Comparison of ENCODE assay signal across 24 cellular contexts in genomic region chr7:111140091-111140870, GRCh38. TPM values are rescaled to one million over a fixed set of nuclear protein-coding genes. Genes with fewer than 3 reads are reported as not detected.
A peak's percentile ranks its signal among the peaks of the same experiment; 100 is the strongest.
DNase-seq lines count a peak whose midpoint lies in the region; ATAC-seq and TF ChIP-seq lines count a peak whose summit lies in the region.
"Had no signal": no experiment of that assay in that cellular context is flagged by ENCODE, and none has a peak within 500 bp of the region (broad histone marks: within the 10 kb centered on the region; RNA-seq: fewer than 3 reads in every experiment).

No MANE protein-coding gene starts in this region.

- H3K9me3 ChIP-seq in endodermal cell (ENCODE audit: control insufficient read depth, low read length) (no peaks in the 10 kb centered on the region), testis (no peaks in the 10 kb centered on the region), Karpas-422 (ENCODE audit: low read length) (peaks cover 11% of the 10 kb centered on the region)
- H3K9me3 ChIP-seq: A549, Caco-2 had no signal

- H3K4me2 ChIP-seq in Karpas-422 (ENCODE audit: low read depth, low read length, poor library complexity, severe bottlenecking), result no peak overlapping the region
- H3K4me2 ChIP-seq: A549 had no signal

- no peak for TF ChIP-seq POLR2A in testis (IDR thresholded peaks at IDR 0.05)

- no peak overlapping the region for H2AFZ ChIP-seq in Karpas-422 (ENCODE audit: low read length)

- no peaks in the 10 kb centered on the region for H3K9me3 Mint-ChIP-seq in activated T-cell treated with anti-CD3 and anti-CD28 coated beads, Interleukin-2, amount 50 U/mL, for 24 hours
- H3K9me3 Mint-ChIP-seq in activated T-helper 17 cell treated with anti-CD3 and anti-CD28 coated beads, Interleukin-2, amount 50 U/mL, for 72 hours, result no peaks in the 10 kb centered on the region
- H3K9me3 Mint-ChIP-seq in endodermal cell, result no peaks in the 10 kb centered on the region

- H3K36me3 Mint-ChIP-seq in activated T-cell treated with anti-CD3 and anti-CD28 coated beads, Interleukin-2, amount 50 U/mL, for 24 hours (ENCODE audit: low read depth), result no peaks in the 10 kb centered on the region
- H3K36me3 Mint-ChIP-seq in activated T-helper 17 cell treated with anti-CD3 and anti-CD28 coated beads, Interleukin-2, amount 50 U/mL, for 72 hours (ENCODE audit: low read depth), result no peaks in the 10 kb centered on the region
- H3K36me3 Mint-ChIP-seq in endodermal cell (ENCODE audit: low read depth), result no peaks in the 10 kb centered on the region
- H3K36me3 Mint-ChIP-seq: CD4-positive, CD25-positive, alpha-beta regulatory T cell had no signal

- DNase-seq in activated T-cell treated with anti-CD3 and anti-CD28 coated beads, Interleukin-2, amount 50 U/mL, for 24 hours, result no peak
- DNase-seq in activated T-cell treated with anti-CD3 and anti-CD28 coated beads for 4 hours (no peak), endodermal cell (no peak), testis (no peak), NCI-H1930 (lab: John Stamatoyannopoulos, UW) (no peak), Karpas-422 (no peak)
- DNase-seq: Caco-2; CD4-positive, CD25-positive, alpha-beta regulatory T cell; DMS 273 treated with DMSO at 0.1 percent for 48 hours; DMS79 treated with DMSO at 0.1 percent for 48 hours; Kasumi-1; MM.1S; NCI-H1048; NCI-H1417 treated with DMSO at 0.1 percent for 48 hours; NCI-H187; NCI-H2107; NCI-H510A; NK-92 treated with Interleukin-12 subunit alpha and Interleukin-12 subunit beta, amount 100 ng/mL, for 24 hours; SHP77 treated with DMSO at 0.1 percent for 48 hours had no signal

- 92% methylated on average over 2 of the region's 2 CpGs; no CpG with 5 or more reads in 1 of the 2 experiments for WGBS in endodermal cell (ENCODE audit: insufficient coverage in 1 of 2, insufficient read length in 1 of 2), 2 experiments
- 66 to 79% methylated on average over 2 of the region's 2 CpGs for WGBS in testis, 2 donors

- H3K27ac ChIP-seq in endodermal cell (ENCODE audit: low read depth, low read length), result no peak overlapping the region
- peak overlapping the region; percentile 23 to 76 for H3K27ac ChIP-seq in testis
- no peak overlapping the region for H3K27ac ChIP-seq in Karpas-422 (ENCODE audit: low read length)
- H3K27ac ChIP-seq: A549, RWPE1 had no signal

- no peak for ATAC-seq in activated T-helper 17 cell treated with anti-CD3 and anti-CD28 coated beads, Interleukin-2, amount 50 U/mL, for 72 hours (replicated peaks)
- ATAC-seq in HG02798 (IDR thresholded peaks at IDR 0.05; ENCODE audit: poor library complexity, unreplicated experiment), result no peak
- ATAC-seq: A549, GM12878 had no signal

- H3K4me1 ChIP-seq in endodermal cell (ENCODE audit: control insufficient read depth, insufficient read depth, low read length), result no peaks in the 10 kb centered on the region
- H3K4me1 ChIP-seq in testis, result peaks cover 44% of the 10 kb centered on the region
- no peaks in the 10 kb centered on the region for H3K4me1 ChIP-seq in Karpas-422 (ENCODE audit: low read length)
- H3K4me1 ChIP-seq: Caco-2 had no signal

- peaks cover 47% of the 10 kb centered on the region for H3K4me1 Mint-ChIP-seq in activated T-cell treated with anti-CD3 and anti-CD28 coated beads, Interleukin-2, amount 50 U/mL, for 24 hours (ENCODE audit: low read depth)
- peaks cover 11% of the 10 kb centered on the region for H3K4me1 Mint-ChIP-seq in activated T-helper 17 cell treated with anti-CD3 and anti-CD28 coated beads, Interleukin-2, amount 50 U/mL, for 72 hours
- H3K4me1 Mint-ChIP-seq in endodermal cell, result peaks cover 4% of the 10 kb centered on the region

- H3K36me3 ChIP-seq in endodermal cell (ENCODE audit: control insufficient read depth, insufficient read depth, low read length) (no peaks in the 10 kb centered on the region), testis (ENCODE audit: low read depth, missing control alignments) (no peaks in the 10 kb centered on the region), Karpas-422 (ENCODE audit: insufficient read depth, low read length) (no peaks in the 10 kb centered on the region)

- H3K9me2 ChIP-seq in Karpas-422 (replicated peaks; ENCODE audit: insufficient read depth, low read length), result no peaks in the 10 kb centered on the region

- no peak for TF ChIP-seq CTCF in endodermal cell (conservative IDR thresholded peaks at IDR 0.05)
- no peak for TF ChIP-seq CTCF in testis (IDR thresholded peaks at IDR 0.05)

- no peak overlapping the region for H3K9ac ChIP-seq in endodermal cell (ENCODE audit: extremely low read depth, low read length, poor library complexity, severe bottlenecking)
- H3K9ac ChIP-seq in Karpas-422 (ENCODE audit: low read length), result no peak overlapping the region

- H3K27me3 Mint-ChIP-seq in activated T-cell treated with anti-CD3 and anti-CD28 coated beads, Interleukin-2, amount 50 U/mL, for 24 hours, result no peaks in the 10 kb centered on the region
- no peaks in the 10 kb centered on the region for H3K27me3 Mint-ChIP-seq in activated T-helper 17 cell treated with anti-CD3 and anti-CD28 coated beads, Interleukin-2, amount 50 U/mL, for 72 hours
- no peaks in the 10 kb centered on the region for H3K27me3 Mint-ChIP-seq in endodermal cell (ENCODE audit: insufficient read depth)
- H3K27me3 Mint-ChIP-seq: CD4-positive, CD25-positive, alpha-beta regulatory T cell had no signal

- intact Hi-C loops in testis (cut with DNase I; ENCODE audit: low total_unique reads), result no loop called here

- no peaks in the 10 kb centered on the region for H4K20me1 ChIP-seq in Karpas-422 (ENCODE audit: insufficient read depth, low read depth, low read length)

- H3K79me2 ChIP-seq in Karpas-422 (ENCODE audit: low read length), result no peaks in the 10 kb centered on the region

- H3K27ac Mint-ChIP-seq in activated T-cell treated with anti-CD3 and anti-CD28 coated beads, Interleukin-2, amount 50 U/mL, for 24 hours, result peak overlapping the region; percentile 38
- peak overlapping the region; percentile 97 for H3K27ac Mint-ChIP-seq in activated T-helper 17 cell treated with anti-CD3 and anti-CD28 coated beads, Interleukin-2, amount 50 U/mL, for 72 hours
- H3K27ac Mint-ChIP-seq in endodermal cell, result peak overlapping the region; percentile 18

- H3K4me3 ChIP-seq in endodermal cell (ENCODE audit: low read length) (no peak overlapping the region), testis (no peak overlapping the region), Karpas-422 (ENCODE audit: low read length) (no peak overlapping the region)
- H3K4me3 ChIP-seq: A549, GM12878 had no signal

- H3K27me3 ChIP-seq in endodermal cell (ENCODE audit: control insufficient read depth, insufficient read depth, low read length, poor library complexity, severe bottlenecking) (no peaks in the 10 kb centered on the region), testis (no peaks in the 10 kb centered on the region), Karpas-422 (ENCODE audit: low read length) (no peaks in the 10 kb centered on the region)

- H3K4me3 Mint-ChIP-seq in activated T-cell treated with anti-CD3 and anti-CD28 coated beads, Interleukin-2, amount 50 U/mL, for 24 hours, result no peak overlapping the region
- H3K4me3 Mint-ChIP-seq in activated T-helper 17 cell treated with anti-CD3 and anti-CD28 coated beads, Interleukin-2, amount 50 U/mL, for 72 hours, result no peak overlapping the region
- no peak overlapping the region for H3K4me3 Mint-ChIP-seq in endodermal cell
- H3K4me3 Mint-ChIP-seq: CD4-positive, CD25-positive, alpha-beta regulatory T cell had no signal

RNA-seq across cellular contexts. Expression of gene LRRN3, which starts 49.4 kb away (rescaled TPM):
- 10 to 100 TPM in 1 of 2 donors, 1 to 10 TPM in 1; 9.6 to 30.4 TPM for total RNA-seq in activated T-helper 17 cell treated with anti-CD3 and anti-CD28 coated beads, Interleukin-2, amount 50 U/mL, for 72 hours
- total RNA-seq in endodermal cell (1 to 10 TPM in 1 of 2 donors, not detected in 1; 1.3 TPM), testis (10 to 100 TPM; 49.1 to 59.6 TPM)
- 45.1 TPM for polyA plus RNA-seq in endodermal cell (2013, experiment 1 of 2)
- polyA plus RNA-seq in endodermal cell (2013, experiment 2 of 2), result 44.2 TPM
- polyA plus RNA-seq in testis (ENCODE audit: insufficient read depth, low read depth, low replicate concordance), result 9.3 TPM
- not detected in 2 replicates for total RNA-seq in Karpas-422 (2014; rRNA removed; shearing (Covaris generic); ENCODE audit: low replicate concordance)

Comparison
In these comparisons a context has a peak if more than half of its experiments do, and no peak if none do; other contexts are left out.
1. H3K27ac Mint-ChIP-seq: peak in every context shown above with its lines; median percentile 97 in activated T-helper 17 cell treated with anti-CD3 and anti-CD28 coated beads, Interleukin-2, amount 50 U/mL, for 72 hours; 38 in activated T-cell treated with anti-CD3 and anti-CD28 coated beads, Interleukin-2, amount 50 U/mL, for 24 hours; 18 in endodermal cell.
2. H3K27ac ChIP-seq: peak in testis (2 of 2); none in endodermal cell (single experiment) and Karpas-422 (single experiment).
3. RNA of gene LRRN3, which starts 49.4 kb away (total RNA-seq): 49.1 to 59.6 TPM in testis and 9.6 to 30.4 TPM in activated T-helper 17 cell treated with anti-CD3 and anti-CD28 coated beads, Interleukin-2, amount 50 U/mL, for 72 hours; 1.3 TPM in endodermal cell and not detected in Karpas-422; every median in the first group is over 4 times any median in the second.